8 cellular contexts compared by ENCODE assay signal in the genomic region with DNA sequence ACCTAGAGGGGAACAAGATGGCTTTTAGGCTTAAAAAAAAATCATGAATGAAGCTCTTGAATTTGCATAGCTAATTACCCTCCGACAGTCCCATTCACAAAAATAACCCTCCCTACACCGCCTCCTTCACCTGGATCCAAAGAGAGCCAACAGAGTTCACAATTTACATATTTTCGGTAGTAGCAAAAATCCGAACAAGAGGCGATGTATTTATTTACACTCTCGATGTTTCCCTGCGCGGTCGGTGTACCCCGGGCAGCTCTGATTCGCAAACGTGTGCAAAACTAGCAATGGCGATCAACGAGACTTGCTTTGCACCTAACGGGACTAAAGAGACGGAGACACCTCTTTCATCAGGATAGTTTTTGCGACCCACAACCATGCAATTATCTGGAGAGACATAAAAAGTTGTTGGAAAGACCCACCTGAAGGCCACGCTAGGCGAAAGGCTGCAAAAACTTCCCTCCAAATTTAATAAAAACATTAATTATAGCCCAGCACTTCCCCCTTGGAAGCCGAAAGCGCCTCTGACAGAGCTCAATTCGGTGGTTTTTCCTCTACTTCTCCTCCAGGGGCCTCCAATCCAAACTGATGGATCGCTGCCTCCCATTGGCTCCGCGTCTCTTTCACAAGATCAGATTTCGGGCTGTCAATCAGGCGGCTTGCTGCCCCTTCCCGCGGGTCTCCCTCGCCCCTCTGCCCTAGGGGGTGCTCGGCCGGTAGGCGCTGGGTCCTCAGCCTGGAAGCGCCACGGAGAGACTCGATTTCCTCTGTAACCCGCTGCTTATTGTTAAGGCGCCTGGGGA. TPM values are rescaled to one million over a fixed set of nuclear protein-coding genes. Genes with fewer than 3 reads are reported as not detected.
DNase-seq lines count a peak whose midpoint lies in the region; ATAC-seq, FAIRE-seq and TF ChIP-seq lines count a peak whose summit lies in the region.

Gene ETV1 (minus strand): TSS at position 529 of the 806 bp plus-strand sequence. CDS start 614 bp downstream, outside the sequence.

- peak within 1 kb of the TSS; percentile 98 for H3K4me3 ChIP-seq in HUES48 (ENCODE audit: low read depth, low read length)
- peak within 1 kb of the TSS; percentile 74 to 79 for H3K4me3 ChIP-seq in kidney (ENCODE audit: low read length in 2 of 2)
- H3K4me3 ChIP-seq in spleen = peak within 1 kb of the TSS; percentile 48 to 83 (median 59)

- 1 to 5% (median 2%) methylated on average over 37 to 38 of the region's 38 CpGs for WGBS in spleen, 5 donors

- peak; percentile 24 for TF ChIP-seq CTCF in kidney (IDR thresholded peaks at IDR 0.05; ENCODE audit: borderline replicate concordance, extremely low read depth, insufficient read depth)
- peak in 1 of 11 experiments; percentile 17 for TF ChIP-seq CTCF in spleen (IDR thresholded peaks at IDR 0.05 in 8 of 11, conservative IDR thresholded peaks at IDR 0.05 in 3 of 11)

- H3K4me1 ChIP-seq in HUES48 (ENCODE audit: control insufficient read depth, insufficient read depth, low read length) = peaks cover 46% of the 10 kb centered on the region
- peaks cover 0 to 5% of the 10 kb centered on the region in 2 donors for H3K4me1 ChIP-seq in kidney (ENCODE audit: control insufficient read depth in 1 of 2, insufficient read depth in 1 of 2, low read depth in 1 of 2, low read length in 2 of 2)
- H3K4me1 ChIP-seq in spleen = peaks cover 3 to 38% (median 23%) of the 10 kb centered on the region in 6 donors

- H3K9ac ChIP-seq in HUES48 (ENCODE audit: low read depth, low read length) (peak within 1 kb of the TSS; percentile 88), kidney (ENCODE audit: low read length in 2 of 2) (peak within 1 kb of the TSS; percentile 70 to 83)

- H3K27me3 ChIP-seq in HUES48 (ENCODE audit: control insufficient read depth, insufficient read depth, low read length) (no peaks in the 10 kb centered on the region), spleen (replicated peaks in 1 of 7) (peaks cover 0 to 46% (median 11%) of the 10 kb centered on the region in 7 donors)

- no peak for TF ChIP-seq POLR2A in spleen (IDR thresholded peaks at IDR 0.05)

- 0 out of 2 replicates have a peak, but pooled peaks cover 2% of the 10 kb centered on the region for H3K36me3 ChIP-seq in HUES48 (ENCODE audit: control insufficient read depth, insufficient read depth, low read length)
- no peaks in the 10 kb centered on the region for H3K36me3 ChIP-seq in kidney (ENCODE audit: control insufficient read depth in 1 of 2, insufficient read depth in 2 of 2, low read length in 2 of 2)
- H3K36me3 ChIP-seq in spleen = no peaks in the 10 kb centered on the region

- ATAC-seq in GM19023 (IDR thresholded peaks at IDR 0.05; ENCODE audit: unreplicated experiment) = no peak

- H3K27ac ChIP-seq in HUES48 (ENCODE audit: low read depth, low read length) (peak within 1 kb of the TSS; percentile 97), cingulate gyrus (ENCODE audit: low read depth, low read length) (peak within 1 kb of the TSS; percentile 85), kidney (ENCODE audit: low read depth in 2 of 2, low read length in 2 of 2) (peak within 1 kb of the TSS; percentile 56 to 77), spleen (peak within 1 kb of the TSS; percentile 71 to 88 (median 85))

- DNase-seq in C1 segment of cervical spinal cord (lab: John Stamatoyannopoulos, UW) (peak; percentile 14 to 91 (median 60)), OCI-M1 (lab: John Stamatoyannopoulos, UW) (peak; percentile 81), kidney (peak; percentile 85), spleen (peak; percentile 75), activated gamma-delta T cell (lab: John Stamatoyannopoulos, UW) (no peak)

- FAIRE-seq in kidney (lab: Jason Lieb, UNC) = no peak

- H3K9me3 ChIP-seq in HUES48 (ENCODE audit: control insufficient read depth, insufficient read depth, low read length) = no peaks in the 10 kb centered on the region
- H3K9me3 ChIP-seq in kidney (ENCODE audit: control insufficient read depth in 1 of 2, low read length in 2 of 2) = no peaks in the 10 kb centered on the region
- no peaks in the 10 kb centered on the region for H3K9me3 ChIP-seq in spleen

- intact Hi-C loops in kidney (cut with DNase I) = no loop called here
- intact Hi-C loops in spleen (cut with DNase I; ENCODE audit: low total_unique reads) = no loop called here

RNA-seq across cellular contexts. Expression of gene ETV1, which starts in this region (rescaled TPM):
- total RNA-seq in kidney = 28.6 TPM
- 2.0 TPM for polyA plus RNA-seq in kidney (ENCODE audit: insufficient read depth, low read depth, low replicate concordance)
- total RNA-seq in spleen = 10 to 100 TPM in 4 of 7 donors, 1 to 10 TPM in 3; 5.8 to 20.0 (median 14.0) TPM
- 1 to 10 TPM; 1.5 to 2.4 (median 1.9) TPM for polyA plus RNA-seq in spleen
